8 cellular contexts compared by ENCODE assay signal in the genomic region with DNA sequence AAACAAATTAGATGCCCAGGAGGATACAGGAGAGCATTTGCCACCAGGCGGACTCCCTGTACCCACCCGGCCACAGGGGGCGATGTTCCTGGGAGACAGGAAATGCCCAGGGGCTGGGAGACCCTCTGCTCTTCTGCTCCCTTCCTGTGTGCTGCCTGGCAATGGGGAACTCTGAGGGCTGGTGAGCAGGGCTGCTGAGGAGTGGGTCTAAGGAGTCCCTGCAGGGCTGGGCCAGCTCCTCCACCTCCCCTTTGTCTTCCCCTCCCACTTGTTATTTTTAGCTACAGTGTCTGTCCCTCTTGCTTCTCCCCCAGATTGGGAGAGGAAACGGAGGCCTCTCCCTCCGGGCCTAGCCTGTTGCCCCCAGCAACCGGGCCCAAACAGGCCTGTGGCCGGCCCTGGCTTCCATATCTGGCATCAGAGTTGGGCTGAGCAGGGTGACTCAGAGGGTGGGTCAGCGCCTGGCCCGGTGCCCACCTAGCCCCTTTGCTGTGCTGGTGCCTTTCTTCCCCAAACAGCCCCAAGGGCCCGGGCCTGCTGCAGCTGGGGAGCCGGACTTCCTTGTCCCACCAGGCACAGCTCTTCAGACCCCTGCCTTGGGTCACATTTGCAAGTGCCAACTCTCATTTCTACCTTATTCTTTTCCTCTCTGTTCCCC. TPM values are rescaled to one million over a fixed set of nuclear protein-coding genes. Genes with fewer than 3 reads are reported as not detected.
DNase-seq lines count a peak whose midpoint lies in the region; FAIRE-seq and TF ChIP-seq lines count a peak whose summit lies in the region.

No MANE protein-coding gene starts in this region.

- peak overlapping the region; percentile 96 for H3K27ac ChIP-seq in SJSA1
- peak overlapping the region; percentile 97 for H3K27ac ChIP-seq in ascending aorta
- peak overlapping the region; percentile 98 for H3K27ac ChIP-seq in hepatocyte
- peak overlapping the region; percentile 57 to 96 for H3K27ac ChIP-seq in small intestine (ENCODE audit: low read depth in 1 of 2, low read length in 1 of 2)

- H3K4me2 ChIP-seq in hepatocyte, result peak overlapping the region; percentile 59

- no peaks in the 10 kb centered on the region for H3K27me3 ChIP-seq in SJSA1 (replicated peaks)
- H3K27me3 ChIP-seq in ascending aorta, result no peaks in the 10 kb centered on the region
- H3K27me3 ChIP-seq in hepatocyte, result no peaks in the 10 kb centered on the region
- H3K27me3 ChIP-seq in small intestine (ENCODE audit: control insufficient read depth in 2 of 2, insufficient read depth in 2 of 2, low read length in 2 of 2), result no peaks in the 10 kb centered on the region

- H3K9me3 ChIP-seq in SJSA1 (replicated peaks), result no peaks in the 10 kb centered on the region
- H3K9me3 ChIP-seq in ascending aorta, result no peaks in the 10 kb centered on the region
- no peaks in the 10 kb centered on the region for H3K9me3 ChIP-seq in hepatocyte (ENCODE audit: low read depth)
- H3K9me3 ChIP-seq in small intestine (ENCODE audit: control insufficient read depth, low read depth), result no peaks in the 10 kb centered on the region

- TF ChIP-seq CTCF in ascending aorta (IDR thresholded peaks at IDR 0.05) (peak; percentile 28 to 53 (median 33)), hepatocyte (IDR thresholded peaks at IDR 0.05; ENCODE audit: poor library complexity) (peak; percentile 44)

- H3K4me3 ChIP-seq in SJSA1 (no peak overlapping the region), ascending aorta (peak overlapping the region; percentile 93 to 100), hepatocyte (no peak overlapping the region), small intestine (ENCODE audit: low read depth in 1 of 2, low read length in 2 of 2) (no peak overlapping the region)

- FAIRE-seq in small intestine (lab: Jason Lieb, UNC), result no peak

- peaks cover 96% of the 10 kb centered on the region for H3K4me1 ChIP-seq in SJSA1 (replicated peaks)
- H3K4me1 ChIP-seq in ascending aorta, result peaks cover 47 to 80% of the 10 kb centered on the region in 2 donors
- H3K4me1 ChIP-seq in hepatocyte (ENCODE audit: insufficient read depth), result peaks cover 88% of the 10 kb centered on the region
- peaks cover 4 to 38% of the 10 kb centered on the region in 2 donors for H3K4me1 ChIP-seq in small intestine (ENCODE audit: control insufficient read depth in 2 of 2, insufficient read depth in 1 of 2, low read depth in 1 of 2, low read length in 1 of 2)

- WGBS in hepatocyte (ENCODE audit: low lambda C conversion rate, missing lambda C conversion rate), result 51% methylated on average over 11 of the region's 11 CpGs
- 25 to 41% (median 38%) methylated on average over 10 to 11 of the region's 11 CpGs for WGBS in small intestine, 3 donors

- DNase-seq in NCI-H1436 (lab: John Stamatoyannopoulos, UW) (peak; percentile 47), NCI-H1436 treated with DMSO at 0.1 percent for 48 hours (lab: John Stamatoyannopoulos, UW) (no peak), HPDE6-E6E7 (ENCODE audit: extremely low spot score) (peak; percentile 64), SJSA1 (ENCODE audit: low read depth in 1 of 2, low spot score in 2 of 2) (peak; percentile 98), ascending aorta (ENCODE audit: low spot score in 2 of 2) (peak; percentile 91 to 99), hepatocyte (ENCODE audit: low spot score) (peak; percentile 85), small intestine (peak; percentile 45), NCI-H2029 treated with DMSO at 0.1 percent for 48 hours (lab: John Stamatoyannopoulos, UW) (no peak)

- H2AFZ ChIP-seq in hepatocyte, result no peak overlapping the region

- peaks cover 5% of the 10 kb centered on the region for H4K20me1 ChIP-seq in hepatocyte (ENCODE audit: insufficient read depth, poor library complexity, severe bottlenecking)

- intact Hi-C loops in ascending aorta (cut with DNase I), result loop anchor here (10.0 kb wide), 2 partner anchors 379 to 619 kb away; partner anchors contain the start of genes MEF2D and MRPL24

- H3K36me3 ChIP-seq in SJSA1 (peaks cover 71% of the 10 kb centered on the region), ascending aorta (peaks cover 8 to 12% of the 10 kb centered on the region in 2 donors), hepatocyte (replicated peaks; ENCODE audit: insufficient read depth, low read depth) (no peaks in the 10 kb centered on the region), small intestine (ENCODE audit: control insufficient read depth in 2 of 2, insufficient read depth in 2 of 2, low read length in 2 of 2) (peaks cover 0 to 3% of the 10 kb centered on the region in 2 donors)

- H3K79me2 ChIP-seq in hepatocyte, result peaks cover 76% of the 10 kb centered on the region

- no peaks in the 10 kb centered on the region for H3K9me2 ChIP-seq in hepatocyte (replicated peaks; ENCODE audit: insufficient read depth)

RNA-seq across cellular contexts. Expression of gene LMNA, which starts 11.7 kb away (rescaled TPM):
- 944 and 992 TPM in 2 replicates for total RNA-seq in SJSA1 (2014; rRNA removed; shearing (Covaris generic))
- 783 TPM for total RNA-seq in ascending aorta
- 161 and 208 TPM in 2 replicates for total RNA-seq in hepatocyte
- 345 and 402 TPM in 2 replicates for polyA plus RNA-seq in hepatocyte
- polyA plus RNA-seq in small intestine, result 100 to 1,000 TPM in 2 of 3 donors, 10 to 100 TPM in 1; 89.7 to 168 (median 101) TPM

RNA-seq across cellular contexts. Expression of gene SEMA4A, which starts 27.2 kb away (rescaled TPM):
- total RNA-seq in SJSA1 (2014; rRNA removed; shearing (Covaris generic)), result 0.16 and 1.8 TPM in 2 replicates
- 0.64 TPM for total RNA-seq in ascending aorta
- total RNA-seq in hepatocyte, result 1.4 and 2.1 TPM in 2 replicates
- 1.3 and 2.6 TPM in 2 replicates for polyA plus RNA-seq in hepatocyte
- 1 to 10 TPM in 2 of 3 donors, under 1 TPM in 1; 0.89 to 1.9 (median 1.7) TPM for polyA plus RNA-seq in small intestine

RNA-seq across cellular contexts. Expression of gene MEX3A, which starts 43.9 kb away (rescaled TPM):
- 0.13 and 1.1 TPM in 2 replicates for total RNA-seq in SJSA1 (2014; rRNA removed; shearing (Covaris generic))
- 1.3 TPM for total RNA-seq in ascending aorta
- 11.0 and 12.0 TPM in 2 replicates for total RNA-seq in hepatocyte
- polyA plus RNA-seq in hepatocyte, result 9.3 and 10.8 TPM in 2 replicates
- 1 to 10 TPM in 1 of 3 donors, under 1 TPM in 2; under 0.01 to 1.5 (median 0.22) TPM for polyA plus RNA-seq in small intestine

Comparison
In these comparisons a context has a peak if more than half of its experiments do, and no peak if none do; other contexts are left out.
1. DNase-seq: peak in NCI-H1436 (single experiment), HPDE6-E6E7 (single experiment), SJSA1 (2 of 2), ascending aorta (2 of 2), hepatocyte (single experiment) and small intestine (single experiment); none in NCI-H1436 treated with DMSO at 0.1 percent for 48 hours (single experiment) and NCI-H2029 treated with DMSO at 0.1 percent for 48 hours (single experiment).
2. H3K4me3 ChIP-seq: peak in ascending aorta (2 of 2); none in SJSA1 (single experiment), hepatocyte (single experiment) and small intestine (0 of 2).
3. Peak in every context shown above with its lines, with median percentiles within 50 percentile points of each other: H3K27ac ChIP-seq.